ENCODE assay signal across 30 cellular contexts in the genomic region with DNA sequence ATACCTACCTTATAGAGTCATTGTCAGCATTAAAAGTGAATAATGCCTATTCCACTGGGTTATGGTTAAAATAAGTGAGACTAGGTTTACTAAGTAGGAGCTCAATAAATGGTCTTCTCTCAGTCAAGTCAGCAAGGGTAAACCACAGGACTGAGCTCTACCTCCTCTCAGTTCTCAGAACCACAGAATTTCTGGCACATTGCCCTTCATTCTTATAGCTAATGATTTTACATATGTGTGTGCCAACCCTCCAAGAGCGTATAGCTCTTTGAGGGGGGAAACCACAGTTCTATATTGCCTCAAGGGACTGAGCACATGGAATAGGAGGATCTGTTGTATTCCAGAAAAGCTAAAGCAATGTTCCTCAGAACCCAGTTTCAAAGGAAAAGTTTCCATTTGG.
DNase-seq lines count a peak whose midpoint lies in the region; ATAC-seq, FAIRE-seq and TF ChIP-seq lines count a peak whose summit lies in the region.
"Had no signal": no experiment of that assay in that cellular context is flagged by ENCODE, and none has a peak within 500 bp of the region (broad histone marks: within the 10 kb centered on the region; RNA-seq: fewer than 3 reads in every experiment).

No MANE protein-coding gene starts in this region.

- H3K27me3 ChIP-seq in hepatocyte (no peaks in the 10 kb centered on the region), aorta (ENCODE audit: control insufficient read depth in 1 of 2, insufficient read depth in 2 of 2, low read length in 1 of 2) (no peaks in the 10 kb centered on the region)
- H3K27me3 ChIP-seq: esophagus squamous epithelium, ovary, thyroid gland had no signal

- no peaks in the 10 kb centered on the region for H3K9me2 ChIP-seq in hepatocyte (replicated peaks; ENCODE audit: insufficient read depth)

- in situ Hi-C loops in astrocyte of the spinal cord (cut with HindIII; ENCODE audit: low sequenced_read_pairs), result no loop called here

- 73% methylated on average over 1 of the region's 1 CpG for WGBS in hepatocyte (ENCODE audit: low lambda C conversion rate, missing lambda C conversion rate)
- 73 to 82% methylated on average over 1 of the region's 1 CpG for WGBS in aorta, 2 donors

- H2AFZ ChIP-seq in hepatocyte, result no peak overlapping the region

- no peaks in the 10 kb centered on the region for H3K36me3 ChIP-seq in hepatocyte (replicated peaks; ENCODE audit: insufficient read depth, low read depth)
- H3K36me3 ChIP-seq in aorta (ENCODE audit: control insufficient read depth in 1 of 2, insufficient read depth in 2 of 2, low read length in 1 of 2), result no peaks in the 10 kb centered on the region
- H3K36me3 ChIP-seq: BLaER1 treated with 17β-estradiol and CSF1 and Interleukin-3, amounts not matched to agents 10 nM and 100 nM; esophagus squamous epithelium; ovary; thyroid gland had no signal

- ATAC-seq in aorta (ENCODE audit: low FRiP score) (peak; percentile 21), HG02840 (IDR thresholded peaks at IDR 0.05; ENCODE audit: low FRiP score, unreplicated experiment) (no peak)
- ATAC-seq: activated T-cell treated with anti-CD3 and anti-CD28 coated beads, Interleukin-2, amount 50 U/mL, for 72 hours; HCT116; K562; left colon; stimulated activated naive CD8-positive, alpha-beta T cell treated with anti-CD3 and anti-CD28 coated beads, Interleukin-15, Interleukin-2, amounts not matched to agents 100 U/mL and 50 U/mL, for 24 hours had no signal

- no peaks in the 10 kb centered on the region for H4K20me1 ChIP-seq in hepatocyte (ENCODE audit: insufficient read depth, poor library complexity, severe bottlenecking)

- H3K4me1 ChIP-seq in hepatocyte (ENCODE audit: insufficient read depth), result peaks cover 13% of the 10 kb centered on the region
- no peaks in the 10 kb centered on the region for H3K4me1 ChIP-seq in aorta (ENCODE audit: control insufficient read depth in 1 of 2, insufficient read depth in 2 of 2, low read length in 2 of 2)
- H3K4me1 ChIP-seq: BLaER1 treated with 17β-estradiol and CSF1 and Interleukin-3, amounts not matched to agents 10 nM and 100 nM; Caco-2; thyroid gland had no signal

- intact Hi-C loops in aorta (cut with DNase I), result no loop called here

- no peaks in the 10 kb centered on the region for H3K9me3 ChIP-seq in hepatocyte (ENCODE audit: low read depth)
- H3K9me3 ChIP-seq in aorta (ENCODE audit: control insufficient read depth, low read length), result no peaks in the 10 kb centered on the region
- H3K9me3 ChIP-seq: BLaER1 treated with 17β-estradiol and CSF1 and Interleukin-3, amounts not matched to agents 10 nM and 100 nM; Caco-2; esophagus squamous epithelium; ovary; thyroid gland had no signal

- TF ChIP-seq CTCF in astrocyte of the spinal cord (IDR thresholded peaks at IDR 0.05; ENCODE audit: low read depth, low read length) (no peak), hepatocyte (IDR thresholded peaks at IDR 0.05; ENCODE audit: poor library complexity) (no peak)

- H3K4me3 ChIP-seq in astrocyte of the spinal cord (ENCODE audit: low read depth, low read length) (no peak overlapping the region), hepatocyte (no peak overlapping the region), aorta (ENCODE audit: low read length in 2 of 2) (no peak overlapping the region)
- H3K4me3 ChIP-seq: BLaER1 treated with 17β-estradiol and CSF1 and Interleukin-3, amounts not matched to agents 10 nM and 100 nM; dorsolateral prefrontal cortex; esophagus squamous epithelium; K562; ovary; thyroid gland had no signal

- DNase-seq in NCI-H226, result peak; percentile 5
- DNase-seq in astrocyte of the spinal cord (ENCODE audit: low read depth, low spot score), result peak; percentile 23
- no peak for DNase-seq in hepatocyte (ENCODE audit: low spot score)
- DNase-seq in aorta, result no peak
- DNase-seq in HTR-8/SVneo (ENCODE audit: insufficient read length, low spot score), result no peak
- no peak for DNase-seq in NCI-H146 treated with DMSO at 0.1 percent for 48 hours (lab: John Stamatoyannopoulos, UW; ENCODE audit: unreplicated experiment)
- DNase-seq: activated CD4-positive, alpha-beta T cell treated with anti-CD3 and anti-CD28 coated beads, Interleukin-2, amount 50 U/mL, for 48 hours; activated CD4-positive, CD25-positive, alpha-beta regulatory T cell treated with anti-CD3 and anti-CD28 coated beads, Interleukin-2, amount 50 U/mL, for 72 hours; activated T-cell treated with anti-CD3 and anti-CD28 coated beads, Interleukin-2, amount 50 U/mL, for 72 hours; Caco-2; DMS79 treated with DMSO at 0.1 percent for 48 hours; dorsolateral prefrontal cortex; esophagus squamous epithelium; GF-D8; immature natural killer cell; left colon; NCI-H1092; NCI-H187; NCI-H2171 treated with DMSO at 0.1 percent for 48 hours; NCI-H524; ovary; retina; stimulated activated CD4-positive, alpha-beta T cell treated with anti-CD3 and anti-CD28 coated beads, Interleukin-1b, Interleukin-23, amount 100 ng/mL, for 48 hours; stimulated activated naive CD8-positive, alpha-beta T cell treated with anti-CD3 and anti-CD28 coated beads, Interleukin-15, Interleukin-2, amounts not matched to agents 100 U/mL and 50 U/mL, for 24 hours; thyroid gland had no signal

- peak overlapping the region; percentile 49 for H3K27ac ChIP-seq in hepatocyte
- H3K27ac ChIP-seq in aorta (ENCODE audit: low read depth in 1 of 2, low read length in 2 of 2), result no peak overlapping the region
- H3K27ac ChIP-seq: BLaER1 treated with 17β-estradiol and CSF1 and Interleukin-3, amounts not matched to agents 10 nM and 100 nM; dorsolateral prefrontal cortex; thyroid gland had no signal

- FAIRE-seq in HTR-8/SVneo (lab: Jason Lieb, UNC), result no peak
- FAIRE-seq: endometrium, K562 had no signal

- H3K79me2 ChIP-seq in hepatocyte, result no peaks in the 10 kb centered on the region

- no peak overlapping the region for H3K4me2 ChIP-seq in hepatocyte
- H3K4me2 ChIP-seq: BLaER1 treated with 17β-estradiol and CSF1 and Interleukin-3, amounts not matched to agents 10 nM and 100 nM had no signal

Comparison
In these comparisons a context has a peak if more than half of its experiments do, and no peak if none do; other contexts are left out.
1. DNase-seq: peak in NCI-H226 (single experiment) and astrocyte of the spinal cord (single experiment); none in hepatocyte (single experiment), aorta (0 of 2), HTR-8/SVneo (single experiment) and NCI-H146 treated with DMSO at 0.1 percent for 48 hours (single experiment).